ENCODE assay signal across 19 cellular contexts in the genomic region with DNA sequence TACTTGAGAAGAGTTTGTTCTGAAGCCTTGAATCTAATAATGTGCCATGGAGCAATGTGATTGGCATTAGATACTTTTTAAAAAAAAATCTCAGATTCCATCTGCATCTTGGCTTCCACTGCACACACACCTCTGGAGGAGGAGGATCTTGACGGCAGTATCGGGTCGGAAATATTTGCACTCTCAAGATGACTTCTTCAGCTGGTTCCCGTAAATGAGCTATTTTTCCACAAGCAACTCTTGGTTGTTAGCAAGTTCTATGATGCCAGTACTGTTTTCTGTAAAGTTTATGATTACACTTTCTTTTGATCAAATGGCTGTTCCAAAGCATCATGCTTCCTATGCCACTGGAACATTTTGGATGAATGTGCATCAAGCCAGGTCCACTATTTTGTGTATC. TPM values are rescaled to one million over a fixed set of nuclear protein-coding genes. Genes with fewer than 3 reads are reported as not detected.
"Had no signal": no experiment of that assay in that cellular context is flagged by ENCODE, and none has a peak within 500 bp of the region (broad histone marks: within the 10 kb centered on the region; RNA-seq: fewer than 3 reads in every experiment).

No MANE protein-coding gene starts in this region.

- H3K36me3 ChIP-seq: neural progenitor cell, ovary, sigmoid colon, stomach, thoracic aorta had no signal

- H3K9me3 Mint-ChIP-seq: activated naive CD4-positive, alpha-beta T cell treated with anti-CD3 and anti-CD28 coated beads for 36 hours; dendritic cell treated with granulocyte-macrophage colony-stimulating factor and Interleukin-4, amounts not matched to agents 40 ng/mL and 50 ng/mL, for 4 days; neural progenitor cell had no signal

- H3K4me1 ChIP-seq: body of pancreas, neural progenitor cell, sigmoid colon, stomach had no signal

- H3K27me3 Mint-ChIP-seq: dendritic cell treated with granulocyte-macrophage colony-stimulating factor and Interleukin-4, amounts not matched to agents 40 ng/mL and 50 ng/mL, for 4 days had no signal

- H3K9me3 ChIP-seq: body of pancreas, ovary, sigmoid colon, stomach, thoracic aorta had no signal

- H3K4me3 Mint-ChIP-seq: activated naive CD4-positive, alpha-beta T cell treated with anti-CD3 and anti-CD28 coated beads for 36 hours; dendritic cell treated with granulocyte-macrophage colony-stimulating factor and Interleukin-4, amounts not matched to agents 40 ng/mL and 50 ng/mL, for 4 days; neural progenitor cell had no signal

- H3K36me3 Mint-ChIP-seq: neural progenitor cell had no signal

- H3K4me3 ChIP-seq: body of pancreas, hepatocyte, neural progenitor cell, ovary, sigmoid colon, stomach, thoracic aorta had no signal

- H3K27ac ChIP-seq: body of pancreas, hepatocyte, neural progenitor cell, ovary, sigmoid colon, thoracic aorta had no signal

- DNase-seq: activated CD4-positive, CD25-positive, alpha-beta regulatory T cell treated with anti-CD3 and anti-CD28 coated beads, Interleukin-2, amount 50 U/mL, for 72 hours; activated naive CD4-positive, alpha-beta T cell treated with anti-CD3 and anti-CD28 coated beads for 36 hours; activated T-cell treated with anti-CD3 and anti-CD28 coated beads, Interleukin-2, amount 50 U/mL, for 48 hours; amniotic stem cell; body of pancreas; cerebellar nuclear complex; ovary; sigmoid colon; stimulated activated CD4-positive, alpha-beta T cell treated with anti-CD3 and anti-CD28 coated beads, Interleukin-12 subunit alpha, Interleukin-12 subunit beta, amount 100 ng/mL, for 4 hours; stomach; T-helper 9 cell had no signal

- ATAC-seq: body of pancreas had no signal

- H3K27me3 ChIP-seq: body of pancreas, hepatocyte, neural progenitor cell, ovary, sigmoid colon, stomach had no signal

- H3K27ac Mint-ChIP-seq: activated naive CD4-positive, alpha-beta T cell treated with anti-CD3 and anti-CD28 coated beads for 36 hours; dendritic cell treated with granulocyte-macrophage colony-stimulating factor and Interleukin-4, amounts not matched to agents 40 ng/mL and 50 ng/mL, for 4 days; neural progenitor cell had no signal

- H3K4me1 Mint-ChIP-seq: neural progenitor cell had no signal

RNA-seq across cellular contexts. Expression of gene CCR3, which starts 43.7 kb away (rescaled TPM):
- total RNA-seq: activated naive CD4-positive, alpha-beta T cell treated with anti-CD3 and anti-CD28 coated beads for 36 hours; body of pancreas; epithelial cell of proximal tubule; hepatocyte; kidney epithelial cell; mesenteric fat pad; ovary; sigmoid colon; thoracic aorta; urinary bladder had no signal
- polyA plus RNA-seq: ovary, urinary bladder had no signal
